Comparison of ENCODE assay signal across 12 cellular contexts in genomic region chr3:195467641-195468390, GRCh38. TPM values are rescaled to one million over a fixed set of nuclear protein-coding genes. Genes with fewer than 3 reads are reported as not detected.
DNase-seq lines count a peak whose midpoint lies in the region; ATAC-seq and TF ChIP-seq lines count a peak whose summit lies in the region.
"Had no signal": no experiment of that assay in that cellular context is flagged by ENCODE, and none has a peak within 500 bp of the region (broad histone marks: within the 10 kb centered on the region; RNA-seq: fewer than 3 reads in every experiment).

No MANE protein-coding gene starts in this region.

- POLR2A ChIA-PET in AG04449 (lab: Yijun Ruan, JAX) = no interaction called here
- POLR2A ChIA-PET in activated CD8-positive, alpha-beta T cell treated with anti-CD3 and anti-CD28 coated beads, Interleukin-2, amount 10 ng/mL, durations not matched to agents 7 days and 5 days (lab: Charles Lee) = no interaction called here

- CTCF ChIA-PET in AG04449 (lab: Yijun Ruan, JAX) = no interaction called here
- CTCF ChIA-PET in activated CD8-positive, alpha-beta T cell treated with anti-CD3 and anti-CD28 coated beads, Interleukin-2, amount 10 ng/mL, durations not matched to agents 7 days and 5 days (lab: Charles Lee) = interaction anchor here (1.8 kb wide), 1 partner anchor 197 kb away, joined by 4 read pairs; the partner anchor contains the start of gene XXYLT1

- H3K36me3 Mint-ChIP-seq in activated CD8-positive, alpha-beta T cell treated with anti-CD3 and anti-CD28 coated beads, Interleukin-2, amount 10 ng/mL, durations not matched to agents 7 days and 5 days (ENCODE audit: low read depth) = peaks cover 12% of the 10 kb centered on the region
- H3K36me3 Mint-ChIP-seq: CD14-positive monocyte had no signal

- no peaks in the 10 kb centered on the region for H3K27me3 Mint-ChIP-seq in activated CD8-positive, alpha-beta T cell treated with anti-CD3 and anti-CD28 coated beads, Interleukin-2, amount 10 ng/mL, durations not matched to agents 7 days and 5 days (ENCODE audit: low read depth)
- H3K27me3 Mint-ChIP-seq: central memory CD8-positive, alpha-beta T cell had no signal

- peak; percentile 51 for ATAC-seq in activated CD8-positive, alpha-beta T cell treated with anti-CD3 and anti-CD28 coated beads, Interleukin-2, amount 10 ng/mL, durations not matched to agents 7 days and 5 days
- no peak for ATAC-seq in HG03354 (IDR thresholded peaks at IDR 0.05; ENCODE audit: poor library complexity, severe bottlenecking, unreplicated experiment)

- H3K4me3 Mint-ChIP-seq in activated CD8-positive, alpha-beta T cell treated with anti-CD3 and anti-CD28 coated beads, Interleukin-2, amount 10 ng/mL, durations not matched to agents 7 days and 5 days = no peak overlapping the region
- H3K4me3 Mint-ChIP-seq: CD14-positive monocyte; central memory CD8-positive, alpha-beta T cell had no signal

- TF ChIP-seq CTCF in AG04449 (IDR thresholded peaks at IDR 0.05; ENCODE audit: insufficient read depth, low read length, missing control alignments) = no peak

- H3K27ac Mint-ChIP-seq in activated CD8-positive, alpha-beta T cell treated with anti-CD3 and anti-CD28 coated beads, Interleukin-2, amount 10 ng/mL, durations not matched to agents 7 days and 5 days = peak overlapping the region; percentile 8
- H3K27ac Mint-ChIP-seq: CD14-positive monocyte had no signal

- H3K4me3 ChIP-seq in AG04449 (ENCODE audit: low read depth, low read length) = no peak overlapping the region

- peaks cover 9% of the 10 kb centered on the region for H3K9me3 Mint-ChIP-seq in activated CD8-positive, alpha-beta T cell treated with anti-CD3 and anti-CD28 coated beads, Interleukin-2, amount 10 ng/mL, durations not matched to agents 7 days and 5 days (ENCODE audit: insufficient read depth)

- peaks cover 8% of the 10 kb centered on the region for H3K4me1 Mint-ChIP-seq in activated CD8-positive, alpha-beta T cell treated with anti-CD3 and anti-CD28 coated beads, Interleukin-2, amount 10 ng/mL, durations not matched to agents 7 days and 5 days (ENCODE audit: low read depth)
- H3K4me1 Mint-ChIP-seq: CD14-positive monocyte; central memory CD8-positive, alpha-beta T cell had no signal

- peak; percentile 23 for DNase-seq in AG04449 (ENCODE audit: low read depth, low spot score)
- DNase-seq in GM04503 (ENCODE audit: low read depth) = peak; percentile 15
- DNase-seq in activated CD8-positive, alpha-beta T cell treated with anti-CD3 and anti-CD28 coated beads, Interleukin-2, amount 10 ng/mL, durations not matched to agents 7 days and 5 days = no peak
- peak; percentile 65 for DNase-seq in glomerular visceral epithelial cell (ENCODE audit: extremely low spot score)
- DNase-seq in middle frontal gyrus (ENCODE audit: extremely low spot score, low spot score) = no peak
- DNase-seq in stimulated activated CD4-positive, alpha-beta T cell treated with anti-CD3 and anti-CD28 coated beads, Interleukin-12 subunit alpha, Interleukin-12 subunit beta, amount 100 ng/mL, for 4 hours = no peak
- DNase-seq in NCI-H1092 treated with DMSO at 0.1 percent for 48 hours (lab: John Stamatoyannopoulos, UW) = no peak
- DNase-seq: mesendoderm; stimulated activated CD4-positive, alpha-beta T cell treated with anti-CD3 and anti-CD28 coated beads, Interleukin-4, amount 100 ng/mL, for 24 hours had no signal

RNA-seq across cellular contexts. Expression of gene ACAP2, which starts 25.0 kb away (rescaled TPM):
- total RNA-seq in activated CD8-positive, alpha-beta T cell treated with anti-CD3 and anti-CD28 coated beads, Interleukin-2, amount 10 ng/mL, durations not matched to agents 7 days and 5 days = 10 to 100 TPM; 69.7 to 74.2 TPM

Comparison
In these comparisons a context has a peak if more than half of its experiments do, and no peak if none do; other contexts are left out.
1. DNase-seq: peak in AG04449 (single experiment), GM04503 (single experiment) and glomerular visceral epithelial cell (single experiment); none in activated CD8-positive, alpha-beta T cell treated with anti-CD3 and anti-CD28 coated beads, Interleukin-2, amount 10 ng/mL, durations not matched to agents 7 days and 5 days (single experiment), middle frontal gyrus (single experiment), stimulated activated CD4-positive, alpha-beta T cell treated with anti-CD3 and anti-CD28 coated beads, Interleukin-12 subunit alpha, Interleukin-12 subunit beta, amount 100 ng/mL, for 4 hours (single experiment) and NCI-H1092 treated with DMSO at 0.1 percent for 48 hours (single experiment).